32 cellular contexts compared by ENCODE assay signal in the genomic region with DNA sequence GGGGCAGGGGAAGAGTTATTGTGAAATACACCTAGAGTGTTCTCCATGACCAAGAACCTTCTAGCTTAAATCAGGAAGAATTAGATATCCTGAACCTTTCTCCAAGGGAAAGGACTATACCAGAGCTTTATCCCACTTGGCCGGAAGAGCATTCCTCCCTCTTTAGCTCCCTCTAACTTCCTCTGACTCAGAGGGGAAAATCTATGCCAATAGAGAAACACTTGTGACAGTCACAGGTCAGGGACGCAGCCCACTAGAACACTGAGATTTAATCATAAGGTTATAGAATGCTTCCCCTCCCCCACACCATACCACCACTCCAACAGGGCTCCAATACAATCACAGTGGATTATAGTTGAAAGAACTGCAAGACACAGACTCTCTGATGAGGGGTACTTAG. TPM values are rescaled to one million over a fixed set of nuclear protein-coding genes. Genes with fewer than 3 reads are reported as not detected.
DNase-seq lines count a peak whose midpoint lies in the region; FAIRE-seq and TF ChIP-seq lines count a peak whose summit lies in the region.
"Had no signal": no experiment of that assay in that cellular context is flagged by ENCODE, and none has a peak within 500 bp of the region (broad histone marks: within the 10 kb centered on the region; RNA-seq: fewer than 3 reads in every experiment).

No MANE protein-coding gene starts in this region.

- no peaks in the 10 kb centered on the region for H3K36me3 ChIP-seq in Karpas-422 (ENCODE audit: insufficient read depth, low read length)
- H3K36me3 ChIP-seq: gastroesophageal sphincter, transverse colon had no signal

- FAIRE-seq in GM19239 (lab: Jason Lieb, UNC) = no peak
- FAIRE-seq: A204.1, G401.6, H1, K562, small intestine had no signal

- H3K9ac ChIP-seq in Karpas-422 (ENCODE audit: low read length) = no peak overlapping the region

- no peak for TF ChIP-seq CTCF in AG10803 (conservative IDR thresholded peaks at IDR 0.05; ENCODE audit: low read length)
- no peak for TF ChIP-seq CTCF in cardiac fibroblast (IDR thresholded peaks at IDR 0.05; ENCODE audit: low read depth, low read length)

- H2AFZ ChIP-seq in Karpas-422 (ENCODE audit: low read length) = no peak overlapping the region

- no peak overlapping the region for H3K4me3 ChIP-seq in AG10803 (ENCODE audit: low read length)
- no peak overlapping the region for H3K4me3 ChIP-seq in cardiac fibroblast (replicated peaks in 1 of 2; ENCODE audit: low read depth in 2 of 2, low read length in 2 of 2)
- no peak overlapping the region for H3K4me3 ChIP-seq in Karpas-422 (ENCODE audit: low read length)
- H3K4me3 ChIP-seq: gastroesophageal sphincter, K562, transverse colon had no signal

- H3K27me3 ChIP-seq in Karpas-422 (ENCODE audit: low read length) = no peaks in the 10 kb centered on the region
- H3K27me3 ChIP-seq: gastroesophageal sphincter, transverse colon had no signal

- H3K4me1 ChIP-seq in Karpas-422 (ENCODE audit: low read length) = no peaks in the 10 kb centered on the region
- H3K4me1 ChIP-seq: gastroesophageal sphincter, transverse colon had no signal

- H3K9me2 ChIP-seq in Karpas-422 (replicated peaks; ENCODE audit: insufficient read depth, low read length) = no peaks in the 10 kb centered on the region

- H4K20me1 ChIP-seq in Karpas-422 (ENCODE audit: insufficient read depth, low read depth, low read length) = no peaks in the 10 kb centered on the region

- DNase-seq in AG10803 (ENCODE audit: low read depth) (peak; percentile 5), HT1080 (ENCODE audit: low read depth) (peak; percentile 84), cardiac fibroblast (ENCODE audit: low read depth in 2 of 2) (peak; percentile 35 to 52), hepatic stellate cell (ENCODE audit: low spot score) (peak; percentile 17), Karpas-422 (no peak), T1000 (lab: John Stamatoyannopoulos, UW) (no peak), GM19239 (ENCODE audit: insufficient read length, low spot score) (no peak), NCI-H524 treated with DMSO at 0.1 percent for 48 hours (lab: John Stamatoyannopoulos, UW) (no peak)
- DNase-seq: activated CD4-positive, alpha-beta T cell treated with anti-CD3 and anti-CD28 coated beads, Interleukin-2, amount 50 U/mL, for 1 hour; activated gamma-delta T cell treated with Interleukin-2 at 50 U/mL for 16 hours; activated naive CD8-positive, alpha-beta T cell treated with anti-CD3 and anti-CD28 coated beads, Interleukin-2, amount 50 U/mL, for 24 hours; activated T-cell treated with anti-CD3 and anti-CD28 coated beads, Interleukin-2, amount 50 U/mL, for 4 hours; AML-193; CD4-positive, alpha-beta memory T cell; hypothalamus; immature natural killer cell; MM.1S; NCI-H1417 treated with DMSO at 0.1 percent for 48 hours; NCI-H2107; NCI-H446 treated with DMSO at 0.1 percent for 48 hours; nucleus accumbens; OCI-M1; small intestine; transverse colon had no signal

- no peak overlapping the region for H3K27ac ChIP-seq in Karpas-422 (ENCODE audit: low read length)
- H3K27ac ChIP-seq: gastroesophageal sphincter, transverse colon had no signal

- H3K9me3 ChIP-seq in Karpas-422 (ENCODE audit: low read length) = no peaks in the 10 kb centered on the region
- H3K9me3 ChIP-seq: transverse colon had no signal

- H3K79me2 ChIP-seq in Karpas-422 (ENCODE audit: low read length) = no peaks in the 10 kb centered on the region

- no peak overlapping the region for H3K4me2 ChIP-seq in Karpas-422 (ENCODE audit: low read depth, low read length, poor library complexity, severe bottlenecking)

RNA-seq across cellular contexts. Expression of gene RFX4, which starts 55.4 kb away (rescaled TPM):
- not detected in 2 replicates for total RNA-seq in HT1080 (2014; rRNA removed; shearing (Covaris generic))
- not detected in 2 replicates for polyA plus RNA-seq in HT1080 (2015; cell fraction: cytosol; rRNA removed)
- polyA plus RNA-seq in HT1080 (2015; cell fraction: nucleus; rRNA removed) = not detected in 2 replicates
- total RNA-seq in Karpas-422 (2014; rRNA removed; shearing (Covaris generic); ENCODE audit: low replicate concordance) = not detected in 2 replicates
- total RNA-seq: activated T-cell treated with anti-CD3 and anti-CD28 coated beads, Interleukin-2, amount 50 U/mL, for 4 hours; CD4-positive, alpha-beta memory T cell; epithelial cell of proximal tubule; gastroesophageal sphincter; H1; K562; left lobe of liver; Right ventricle myocardium inferior; transverse colon had no signal
- polyA plus RNA-seq: CD4-positive, alpha-beta memory T cell; immature natural killer cell; K562 had no signal

Comparison
In these comparisons a context has a peak if more than half of its experiments do, and no peak if none do; other contexts are left out.
1. DNase-seq: peak in AG10803 (single experiment), HT1080 (single experiment), cardiac fibroblast (2 of 2) and hepatic stellate cell (single experiment); none in Karpas-422 (single experiment), T1000 (single experiment), GM19239 (single experiment) and NCI-H524 treated with DMSO at 0.1 percent for 48 hours (single experiment).